Comparison of ENCODE assay signal across 9 cellular contexts in the genomic region with DNA sequence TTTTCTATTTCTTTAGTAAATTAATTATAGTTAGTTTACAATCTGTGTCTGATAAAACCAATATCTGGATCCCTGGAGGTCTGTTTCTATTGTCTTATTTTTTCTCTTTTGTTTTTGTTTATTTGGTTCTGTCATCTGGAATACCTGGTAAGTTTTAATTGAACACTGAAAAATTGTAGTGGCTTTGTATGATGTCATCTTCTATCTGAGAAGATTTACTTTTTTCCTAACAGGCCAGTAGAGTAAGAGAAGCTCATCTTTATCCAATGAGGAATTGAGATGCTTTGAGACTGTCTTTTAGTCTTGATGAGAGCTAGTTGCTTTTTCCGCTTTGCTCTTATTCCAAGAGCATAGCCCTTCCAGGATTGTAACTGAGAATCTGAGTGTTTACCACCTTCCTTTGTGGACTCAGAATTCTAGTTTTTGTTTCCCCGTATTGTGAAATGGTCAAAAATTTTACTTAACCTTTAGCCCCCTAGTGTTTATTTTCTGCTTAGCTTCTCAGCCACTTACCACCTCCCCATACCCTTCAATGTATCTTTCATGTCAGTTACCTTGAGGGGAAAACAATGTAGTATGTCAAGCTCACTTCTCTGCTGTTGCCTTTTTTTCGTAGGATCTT. TPM values are rescaled to one million over a fixed set of nuclear protein-coding genes. Genes with fewer than 3 reads are reported as not detected.
DNase-seq lines count a peak whose midpoint lies in the region; ATAC-seq and TF ChIP-seq lines count a peak whose summit lies in the region.
"Had no signal": no experiment of that assay in that cellular context is flagged by ENCODE, and none has a peak within 500 bp of the region (broad histone marks: within the 10 kb centered on the region; RNA-seq: fewer than 3 reads in every experiment).

No MANE protein-coding gene starts in this region.

- ATAC-seq in GM18502 (IDR thresholded peaks at IDR 0.05; ENCODE audit: poor library complexity, unreplicated experiment), result no peak
- no peak for ATAC-seq in GM18517 (IDR thresholded peaks at IDR 0.05; ENCODE audit: unreplicated experiment)
- ATAC-seq: Right ventricle myocardium inferior had no signal

- in situ Hi-C loops in SK-MEL-5 (cut with HindIII; ENCODE audit: low pct_unique_long_range_greater_than_20kb, low sequenced_read_pairs), result no loop called here

- TF ChIP-seq CTCF in AG10803 (conservative IDR thresholded peaks at IDR 0.05; ENCODE audit: low read length) (peak; percentile 50), GM12874 (IDR thresholded peaks at IDR 0.05; ENCODE audit: insufficient read depth, low read depth, low read length) (peak; percentile 32; the same call in 1 of the 2 replicates), fibroblast of the aortic adventitia (IDR thresholded peaks at IDR 0.05; ENCODE audit: insufficient read depth, low read length) (peak; percentile 32)

- peak; percentile 20 for DNase-seq in AG10803 (ENCODE audit: low read depth)
- DNase-seq in SK-MEL-5 (ENCODE audit: low read depth, low spot score), result peak; percentile 41
- DNase-seq in fibroblast of the aortic adventitia (ENCODE audit: low read depth), result peak; percentile 25
- DNase-seq in stimulated activated naive CD4-positive, alpha-beta T cell treated with Interleukin-2 at 50 U/mL for 16 hours (lab: John Stamatoyannopoulos, UW), result no peak
- DNase-seq in stimulated activated CD4-positive, alpha-beta T cell treated with anti-CD3 and anti-CD28 coated beads, Interleukin-4, amount 100 ng/mL, for 24 hours, result no peak

- H3K4me3 ChIP-seq in AG10803 (ENCODE audit: low read length) (no peak overlapping the region), fibroblast of the aortic adventitia (ENCODE audit: low read depth, low read length) (no peak overlapping the region)

RNA-seq across cellular contexts. Expression of a gene that starts 25.0 kb away (rescaled TPM):
- 28.4 and 36.3 TPM in 2 replicates for total RNA-seq in SK-MEL-5 (2014; rRNA removed; shearing (Covaris generic))
- polyA plus RNA-seq in SK-MEL-5 (2015; cell fraction: cytosol; rRNA removed), result 34.9 and 40.0 TPM in 2 replicates
- 10.5 and 23.5 TPM in 2 replicates for polyA plus RNA-seq in SK-MEL-5 (2015; cell fraction: nucleus; rRNA removed)
- 39.8 and 67.5 TPM in 2 replicates for total RNA-seq in fibroblast of the aortic adventitia (ENCODE audit: low replicate concordance)

Comparison
In these comparisons a context has a peak if more than half of its experiments do, and no peak if none do; other contexts are left out.
1. DNase-seq: peak in AG10803 (single experiment), SK-MEL-5 (single experiment) and fibroblast of the aortic adventitia (single experiment); none in stimulated activated naive CD4-positive, alpha-beta T cell treated with Interleukin-2 at 50 U/mL for 16 hours (single experiment) and stimulated activated CD4-positive, alpha-beta T cell treated with anti-CD3 and anti-CD28 coated beads, Interleukin-4, amount 100 ng/mL, for 24 hours (single experiment).
2. Peak in every context shown above with its lines, with median percentiles within 50 percentile points of each other: CTCF ChIP-seq.